15 cellular contexts compared by ENCODE assay signal in genomic region chr11:107172996-107173395, GRCh38.
DNase-seq lines count a peak whose midpoint lies in the region; ATAC-seq and TF ChIP-seq lines count a peak whose summit lies in the region.
"Had no signal": no experiment of that assay in that cellular context is flagged by ENCODE, and none has a peak within 500 bp of the region (broad histone marks: within the 10 kb centered on the region; RNA-seq: fewer than 3 reads in every experiment).

No MANE protein-coding gene starts in this region.

- TF ChIP-seq CTCF in epithelial cell of esophagus (IDR thresholded peaks at IDR 0.05; ENCODE audit: insufficient read depth, low read depth, low read length, missing control alignments): no peak
- no peak for TF ChIP-seq CTCF in lower lobe of right lung (IDR thresholded peaks at IDR 0.05)
- no peak for TF ChIP-seq CTCF in GM10266 (IDR thresholded peaks at IDR 0.05; ENCODE audit: control insufficient read depth, insufficient read depth, low read depth, missing control alignments)

- H3K14ac ChIP-seq in trophoblast cell (ENCODE audit: low read length): no peak overlapping the region

- WGBS in trophoblast cell (ENCODE audit: extremely low coverage, insufficient coverage, insufficient read length): no CpG with 5 or more reads among the region's 2 CpGs

- no peaks in the 10 kb centered on the region for H3K79me1 ChIP-seq in trophoblast cell (ENCODE audit: low read length)

- peaks cover 6% of the 10 kb centered on the region for H3K9me3 ChIP-seq in trophoblast cell (ENCODE audit: insufficient read depth, low read depth, low read length)
- H3K9me3 ChIP-seq in lower lobe of right lung: no peaks in the 10 kb centered on the region

- H3K27me3 ChIP-seq in trophoblast cell (ENCODE audit: insufficient read depth, low read length) (no peaks in the 10 kb centered on the region), lower lobe of right lung (ENCODE audit: low read depth) (no peaks in the 10 kb centered on the region)
- H3K27me3 ChIP-seq: BLaER1 treated with 17β-estradiol and CSF1 and Interleukin-3, amounts not matched to agents 10 nM and 100 nM had no signal

- H2BK12ac ChIP-seq in trophoblast cell (ENCODE audit: low read length): no peak overlapping the region

- H3K4ac ChIP-seq in trophoblast cell (ENCODE audit: low read depth, low read length): no peak overlapping the region

- H3K18ac ChIP-seq in trophoblast cell (ENCODE audit: low read length): no peak overlapping the region

- H3K4me3 ChIP-seq in epithelial cell of esophagus (ENCODE audit: low read length): no peak overlapping the region
- no peak overlapping the region for H3K4me3 ChIP-seq in trophoblast cell (ENCODE audit: low read depth, low read length)
- H3K4me3 ChIP-seq in lower lobe of right lung: no peak overlapping the region
- H3K4me3 ChIP-seq: BLaER1 treated with 17β-estradiol and CSF1 and Interleukin-3, amounts not matched to agents 10 nM and 100 nM had no signal

- ATAC-seq in GM19397 (IDR thresholded peaks at IDR 0.05; ENCODE audit: unreplicated experiment) (no peak), lower lobe of right lung (no peak)
- ATAC-seq: CD8-positive, alpha-beta T cell; HepG2 had no signal

- H3K4me1 ChIP-seq in trophoblast cell (ENCODE audit: control insufficient read depth in 1 of 2, insufficient read depth in 2 of 2, low read length in 2 of 2): no peaks in the 10 kb centered on the region
- H3K4me1 ChIP-seq in lower lobe of right lung: no peaks in the 10 kb centered on the region

- H2BK5ac ChIP-seq in trophoblast cell (ENCODE audit: low read depth, low read length, poor library complexity): no peak overlapping the region

- H3K9ac ChIP-seq in trophoblast cell (ENCODE audit: low read length): no peak overlapping the region
- H3K9ac ChIP-seq: BLaER1 treated with 17β-estradiol and CSF1 and Interleukin-3, amounts not matched to agents 10 nM and 100 nM had no signal

- H2AFZ ChIP-seq in trophoblast cell (ENCODE audit: insufficient read depth, low read length, poor library complexity): no peak overlapping the region

- no peak overlapping the region for H2BK120ac ChIP-seq in trophoblast cell (ENCODE audit: insufficient read depth, low read length, poor library complexity)

- no peak overlapping the region for H3K23ac ChIP-seq in trophoblast cell (ENCODE audit: low read length)

- H3K36me3 ChIP-seq in trophoblast cell (ENCODE audit: control insufficient read depth in 1 of 2, insufficient read depth in 2 of 2, low read length in 2 of 2) (no peaks in the 10 kb centered on the region), lower lobe of right lung (no peaks in the 10 kb centered on the region)
- H3K36me3 ChIP-seq: BLaER1 treated with 17β-estradiol and CSF1 and Interleukin-3, amounts not matched to agents 10 nM and 100 nM had no signal

- no peaks in the 10 kb centered on the region for H3K79me2 ChIP-seq in trophoblast cell (ENCODE audit: control insufficient read depth, insufficient read depth, low read length, poor library complexity)

- intact Hi-C loops in lower lobe of right lung (cut with DNase I): no loop called here

- no peak overlapping the region for H4K8ac ChIP-seq in trophoblast cell (ENCODE audit: low read depth, low read length)

- H3K4me2 ChIP-seq in trophoblast cell (ENCODE audit: low read length): no peak overlapping the region

- H3K27ac ChIP-seq in trophoblast cell (ENCODE audit: low read depth, low read length) (no peak overlapping the region), lower lobe of right lung (no peak overlapping the region)
- H3K27ac ChIP-seq: BLaER1 treated with 17β-estradiol and CSF1 and Interleukin-3, amounts not matched to agents 10 nM and 100 nM had no signal

- no peak overlapping the region for H4K12ac ChIP-seq in trophoblast cell (ENCODE audit: low read depth, low read length)

- DNase-seq in ELR (ENCODE audit: low read depth) (peak; percentile 11), NCI-H226 (peak; percentile 42), epithelial cell of esophagus (ENCODE audit: low read depth) (peak; percentile 52), trophoblast cell (peak; percentile 1 to 53), lower lobe of right lung (no peak), GM10266 (ENCODE audit: extremely low spot score) (no peak)
- DNase-seq: 8988T; Calu3; CD8-positive, alpha-beta T cell; DMS79 treated with DMSO at 0.1 percent for 48 hours; GOT3; H7 had no signal

- H4K91ac ChIP-seq in trophoblast cell (ENCODE audit: low read depth, low read length): no peak overlapping the region

- H2AK5ac ChIP-seq in trophoblast cell (ENCODE audit: low read length): no peak overlapping the region

Comparison
In these comparisons a context has a peak if more than half of its experiments do, and no peak if none do; other contexts are left out.
1. DNase-seq: peak in ELR (single experiment), NCI-H226 (single experiment), epithelial cell of esophagus (single experiment) and trophoblast cell (2 of 2); none in lower lobe of right lung (single experiment) and GM10266 (single experiment).